ENCODE assay signal across 22 cellular contexts in genomic region chr15:30943654-30944335, GRCh38.
"Had no signal": no experiment of that assay in that cellular context is flagged by ENCODE, and none has a peak within 500 bp of the region (broad histone marks: within the 10 kb centered on the region; RNA-seq: fewer than 3 reads in every experiment).

No MANE protein-coding gene starts in this region.

- H3K27me3 ChIP-seq: breast epithelium, foreskin keratinocyte, suprapubic skin had no signal

- H3K4me3 Mint-ChIP-seq: activated naive CD8-positive, alpha-beta T cell treated with anti-CD3 and anti-CD28 coated beads, Interleukin-2, amount 10 ng/mL, durations not matched to agents 7 days and 5 days; activated T-helper 17 cell treated with anti-CD3 and anti-CD28 coated beads, Interleukin-2, amount 50 U/mL, for 72 hours; natural killer cell treated with Interleukin-12 subunit alpha and Interleukin-12 subunit beta and Interleukin-15 and Interleukin-18, amount 100 ng/mL, for 72 hours; type B pancreatic cell had no signal

- H3K27ac Mint-ChIP-seq: activated naive CD8-positive, alpha-beta T cell treated with anti-CD3 and anti-CD28 coated beads, Interleukin-2, amount 10 ng/mL, durations not matched to agents 7 days and 5 days; activated T-helper 17 cell treated with anti-CD3 and anti-CD28 coated beads, Interleukin-2, amount 50 U/mL, for 72 hours; type B pancreatic cell had no signal

- ATAC-seq: activated T-helper 17 cell treated with anti-CD3 and anti-CD28 coated beads, Interleukin-2, amount 50 U/mL, for 72 hours; foreskin keratinocyte; left colon; lower lobe of right lung; natural killer cell treated with Interleukin-12 subunit alpha and Interleukin-12 subunit beta and Interleukin-15 and Interleukin-18, amount 100 ng/mL, for 72 hours had no signal

- H3K4me1 Mint-ChIP-seq: activated T-helper 17 cell treated with anti-CD3 and anti-CD28 coated beads, Interleukin-2, amount 50 U/mL, for 72 hours had no signal

- H3K27ac ChIP-seq: breast epithelium, foreskin keratinocyte, lower lobe of right lung, suprapubic skin, WERI-Rb-1 had no signal

- H3K4me3 ChIP-seq: breast epithelium, lower lobe of right lung, suprapubic skin had no signal

- H3K27me3 Mint-ChIP-seq: activated naive CD8-positive, alpha-beta T cell treated with anti-CD3 and anti-CD28 coated beads, Interleukin-2, amount 10 ng/mL, durations not matched to agents 7 days and 5 days; activated T-helper 17 cell treated with anti-CD3 and anti-CD28 coated beads, Interleukin-2, amount 50 U/mL, for 72 hours; natural killer cell treated with Interleukin-12 subunit alpha and Interleukin-12 subunit beta and Interleukin-15 and Interleukin-18, amount 100 ng/mL, for 72 hours; type B pancreatic cell had no signal

- H3K9me3 ChIP-seq: lower lobe of right lung, suprapubic skin had no signal

- H3K4me1 ChIP-seq: breast epithelium, foreskin keratinocyte, lower lobe of right lung, suprapubic skin had no signal

- H3K9me3 Mint-ChIP-seq: activated naive CD8-positive, alpha-beta T cell treated with anti-CD3 and anti-CD28 coated beads, Interleukin-2, amount 10 ng/mL, durations not matched to agents 7 days and 5 days; activated T-helper 17 cell treated with anti-CD3 and anti-CD28 coated beads, Interleukin-2, amount 50 U/mL, for 72 hours; natural killer cell treated with Interleukin-12 subunit alpha and Interleukin-12 subunit beta and Interleukin-15 and Interleukin-18, amount 100 ng/mL, for 72 hours; type B pancreatic cell had no signal

- DNase-seq: activated CD4-positive, alpha-beta T cell treated with anti-CD3 and anti-CD28 coated beads for 1 hour; activated CD4-positive, alpha-beta T cell treated with anti-CD3 and anti-CD28 coated beads, Interleukin-2, amount 50 U/mL, for 4 hours; activated naive CD4-positive, alpha-beta T cell treated with Interleukin-2 at 50 U/mL for 16 hours; activated naive CD8-positive, alpha-beta T cell treated with anti-CD3 and anti-CD28 coated beads, Interleukin-2, amount 10 ng/mL, durations not matched to agents 7 days and 5 days; activated T-cell treated with anti-CD3 and anti-CD28 coated beads for 4 hours; foreskin keratinocyte; glutamatergic neuron; hippocampal formation; islet precursor cell; left colon; lower lobe of right lung; retina; stimulated activated CD4-positive, alpha-beta T cell treated with anti-CD3 and anti-CD28 coated beads, Interleukin-12 subunit alpha, Interleukin-12 subunit beta, amount 100 ng/mL, for 4 hours; stimulated activated CD4-positive, alpha-beta T cell treated with anti-CD3 and anti-CD28 coated beads, Interleukin-1b, Interleukin-23, amount 100 ng/mL, for 48 hours; stimulated activated CD8-positive, alpha-beta memory T cell treated with anti-CD3 and anti-CD28 coated beads, Interleukin-4, amount 100 ng/mL, for 48 hours; stimulated activated naive CD4-positive, alpha-beta T cell treated with Interleukin-2 at 50 U/mL for 16 hours; WERI-Rb-1 had no signal
